In the genomic region with DNA sequence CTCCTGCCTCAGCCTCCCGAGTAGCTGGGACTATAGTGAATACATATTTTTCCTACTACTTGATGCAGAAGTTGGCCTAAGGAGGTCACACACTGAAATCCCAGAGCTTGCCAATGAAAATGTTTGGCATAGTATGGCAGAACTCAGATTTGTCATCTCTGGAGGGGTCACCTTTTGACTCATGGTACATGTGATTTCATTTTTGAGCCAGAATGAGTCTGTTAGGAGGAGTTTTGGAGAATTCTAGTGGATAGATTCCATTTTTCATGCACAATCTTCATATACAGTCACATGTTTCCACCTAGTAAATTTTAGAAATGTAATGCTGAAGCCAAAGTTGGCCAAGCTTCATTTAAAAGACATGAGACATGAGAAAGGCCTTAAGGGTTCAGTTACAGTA, we compare ENCODE assay signal across 16 cellular contexts.
"Had no signal": no experiment of that assay in that cellular context is flagged by ENCODE, and none has a peak within 500 bp of the region (broad histone marks: within the 10 kb centered on the region; RNA-seq: fewer than 3 reads in every experiment).

No MANE protein-coding gene starts in this region.

- H3K4me1 ChIP-seq: right atrium auricular region, testis had no signal

- DNase-seq: activated CD4-positive, CD25-positive, alpha-beta regulatory T cell treated with anti-CD3 and anti-CD28 coated beads, Interleukin-2, amount 50 U/mL, for 72 hours; activated naive CD4-positive, alpha-beta T cell treated with Interleukin-2 at 50 U/mL for 16 hours; activated naive CD8-positive, alpha-beta T cell treated with anti-CD3 and anti-CD28 coated beads, Interleukin-2, amount 50 U/mL, for 24 hours; activated T-cell treated with anti-CD3 and anti-CD28 coated beads for 4 hours; caudate nucleus; effector CD4-positive, alpha-beta T cell; hippocampal formation; mesenchymal stem cell; natural killer cell; stimulated activated naive CD8-positive, alpha-beta T cell treated with anti-CD3 and anti-CD28 coated beads, Interleukin-15, Interleukin-2, amounts not matched to agents 100 U/mL and 50 U/mL, for 24 hours; testis; upper lobe of right lung had no signal

- H3K9me3 ChIP-seq: esophagus muscularis mucosa, right atrium auricular region, testis, upper lobe of right lung had no signal

- H3K36me3 ChIP-seq: esophagus muscularis mucosa, right atrium auricular region, upper lobe of right lung had no signal

- H3K4me2 ChIP-seq: smooth muscle cell had no signal

- H3K27me3 ChIP-seq: esophagus muscularis mucosa, right atrium auricular region, testis, upper lobe of right lung had no signal

- H3K27ac ChIP-seq: coronary artery, esophagus muscularis mucosa, right atrium auricular region, testis, upper lobe of right lung had no signal

- ATAC-seq: activated naive CD8-positive, alpha-beta T cell treated with anti-CD3 and anti-CD28 coated beads, Interleukin-2, amount 50 U/mL, for 24 hours; natural killer cell; stimulated activated naive CD8-positive, alpha-beta T cell treated with anti-CD3 and anti-CD28 coated beads, Interleukin-15, Interleukin-2, amounts not matched to agents 100 U/mL and 50 U/mL, for 24 hours; upper lobe of right lung had no signal

- H3K4me3 ChIP-seq: coronary artery, esophagus muscularis mucosa, right atrium auricular region, smooth muscle cell, testis, upper lobe of right lung had no signal
